ENCODE assay signal across 25 cellular contexts in genomic region chr3:134337511-134338200, GRCh38. TPM values are rescaled to one million over a fixed set of nuclear protein-coding genes. Genes with fewer than 3 reads are reported as not detected.
DNase-seq lines count a peak whose midpoint lies in the region; ATAC-seq and TF ChIP-seq lines count a peak whose summit lies in the region.
"Had no signal": no experiment of that assay in that cellular context is flagged by ENCODE, and none has a peak within 500 bp of the region (broad histone marks: within the 10 kb centered on the region; RNA-seq: fewer than 3 reads in every experiment).

No MANE protein-coding gene starts in this region.

- H3K4me1 Mint-ChIP-seq in Calu3 (ENCODE audit: low read depth, unreplicated experiment), result peaks cover 81% of the 10 kb centered on the region

- no peaks in the 10 kb centered on the region for H4K20me1 ChIP-seq in IMR-90 (ENCODE audit: insufficient read depth, low read length)
- H4K20me1 ChIP-seq: BLaER1 treated with 17β-estradiol and CSF1 and Interleukin-3, amounts not matched to agents 10 nM and 100 nM had no signal

- no peak overlapping the region; a peak in 1 of 4 replicates for H4K8ac ChIP-seq in IMR-90 (ENCODE audit: low read depth in 2 of 2, low read length in 2 of 2)

- no peak for TF ChIP-seq CTCF in Calu3 (IDR thresholded peaks at IDR 0.05; ENCODE audit: unreplicated experiment)
- TF ChIP-seq CTCF in IMR-90 (conservative IDR thresholded peaks at IDR 0.05; ENCODE audit: low read depth, low read length), result no peak

- peak overlapping the region; percentile 83 for H2AK5ac ChIP-seq in IMR-90 (ENCODE audit: low read depth, low read length)

- no peak for TF ChIP-seq POLR2A in IMR-90 (IDR thresholded peaks at IDR 0.05; ENCODE audit: low read depth, low read length)

- peak overlapping the region; percentile 51 for H4K91ac ChIP-seq in IMR-90 (ENCODE audit: insufficient read depth, low read depth, low read length)

- peaks cover 34% of the 10 kb centered on the region for H3K9me1 ChIP-seq in IMR-90 (ENCODE audit: insufficient read depth, low read length)

- peak overlapping the region; percentile 50 for H3K4ac ChIP-seq in IMR-90 (ENCODE audit: low read depth, low read length)

- peak overlapping the region; percentile 45 for H2AFZ ChIP-seq in IMR-90 (replicated peaks; ENCODE audit: low read length, poor library complexity)
- H2AFZ ChIP-seq: GM23248 had no signal

- no peaks in the 10 kb centered on the region for H3K27me3 ChIP-seq in IMR-90 (ENCODE audit: control insufficient read depth, insufficient read depth, low read length)
- H3K27me3 ChIP-seq: BLaER1 treated with 17β-estradiol and CSF1 and Interleukin-3, amounts not matched to agents 10 nM and 100 nM had no signal

- no peaks in the 10 kb centered on the region for H3K9me3 Mint-ChIP-seq in Calu3 (ENCODE audit: low read depth, unreplicated experiment)
- H3K9me3 Mint-ChIP-seq: activated CD8-positive, alpha-beta T cell treated with anti-CD3 and anti-CD28 coated beads for 36 hours; activated naive CD4-positive, alpha-beta T cell treated with anti-CD3 and anti-CD28 coated beads for 36 hours; T-helper 2 cell treated with Interferon-gamma antibody and Interleukin-4, amounts not matched to agents 5 μg/mL and 100 μg/mL, for 36 hours had no signal

- dilution Hi-C loops in IMR-90 (cut with HindIII; ENCODE audit: low sequenced_read_pairs, unreplicated experiment), result no loop called here

- no peak overlapping the region for H3K56ac ChIP-seq in IMR-90 (ENCODE audit: extremely low read depth, insufficient read depth, low read length)

- CTCF ChIA-PET in Calu3 (lab: Charles Lee) (no interaction called here), IMR-90 (lab: Yijun Ruan, JAX) (no interaction called here)

- in situ Hi-C loops in IMR-90 (cut with MboI; ENCODE audit: low sequenced_read_pairs), result no loop called here

- no peak overlapping the region for H3K4me3 Mint-ChIP-seq in Calu3 (ENCODE audit: low read depth, unreplicated experiment)
- H3K4me3 Mint-ChIP-seq: activated CD8-positive, alpha-beta T cell treated with anti-CD3 and anti-CD28 coated beads for 36 hours; activated naive CD4-positive, alpha-beta T cell treated with anti-CD3 and anti-CD28 coated beads for 36 hours; T-helper 2 cell treated with Interferon-gamma antibody and Interleukin-4, amounts not matched to agents 5 μg/mL and 100 μg/mL, for 36 hours had no signal

- H3K27me3 Mint-ChIP-seq in Calu3 (ENCODE audit: unreplicated experiment), result no peaks in the 10 kb centered on the region
- H3K27me3 Mint-ChIP-seq: activated CD8-positive, alpha-beta T cell treated with anti-CD3 and anti-CD28 coated beads for 36 hours had no signal

- WGBS in IMR-90 (ENCODE audit: extremely low coverage in 2 of 2, insufficient read length in 1 of 2), 2 experiments, result 100% methylated on average over 1 of the region's 3 CpGs; no CpG with 5 or more reads in 1 of the 2 experiments

- no peaks in the 10 kb centered on the region for H3K36me3 Mint-ChIP-seq in Calu3 (ENCODE audit: insufficient read depth, unreplicated experiment)

- H3K4me2 ChIP-seq in IMR-90 (ENCODE audit: low read depth, low read length), result no peak overlapping the region
- H3K4me2 ChIP-seq: BLaER1 treated with 17β-estradiol and CSF1 and Interleukin-3, amounts not matched to agents 10 nM and 100 nM had no signal

- TF ChIP-seq RAD21 in IMR-90 (IDR thresholded peaks at IDR 0.05; ENCODE audit: low read length), result no peak

- peaks cover 44% of the 10 kb centered on the region for H3K4me1 ChIP-seq in IMR-90 (ENCODE audit: control insufficient read depth, insufficient read depth, low read length)

- no peak overlapping the region for H3K4me3 ChIP-seq in IMR-90 (ENCODE audit: insufficient read depth, low read depth, low read length)
- H3K4me3 ChIP-seq: BLaER1 treated with 17β-estradiol and CSF1 and Interleukin-3, amounts not matched to agents 10 nM and 100 nM; GM23248 had no signal

- H3K9me3 ChIP-seq in IMR-90 (ENCODE audit: control insufficient read depth, insufficient read depth, low read length), result no peaks in the 10 kb centered on the region
- H3K9me3 ChIP-seq: BLaER1 treated with 17β-estradiol and CSF1 and Interleukin-3, amounts not matched to agents 10 nM and 100 nM had no signal

- intact Hi-C loops in Calu3 (cut with micrococcal nuclease; ENCODE audit: unreplicated experiment), result no loop called here
- intact Hi-C loops in IMR-90 (cut with micrococcal nuclease), result no loop called here
- intact Hi-C loops in posterior vena cava (cut with DNase I), result no loop called here

- 0 out of 2 replicates have a peak overlapping the region, but pooled peaks have one; percentile 14 for H3K14ac ChIP-seq in IMR-90 (replicated peaks; ENCODE audit: low read depth, low read length)

- H3K27ac Mint-ChIP-seq in Calu3 (ENCODE audit: unreplicated experiment), result peak overlapping the region; percentile 2
- H3K27ac Mint-ChIP-seq: activated CD8-positive, alpha-beta T cell treated with anti-CD3 and anti-CD28 coated beads for 36 hours; activated naive CD4-positive, alpha-beta T cell treated with anti-CD3 and anti-CD28 coated beads for 36 hours; T-helper 2 cell treated with Interferon-gamma antibody and Interleukin-4, amounts not matched to agents 5 μg/mL and 100 μg/mL, for 36 hours had no signal

- H3K27ac ChIP-seq in IMR-90 (ENCODE audit: insufficient read depth, low read length) (no peak overlapping the region), epithelial cell of prostate (peak overlapping the region; percentile 100)
- H3K27ac ChIP-seq: BLaER1 treated with 17β-estradiol and CSF1 and Interleukin-3, amounts not matched to agents 10 nM and 100 nM; GM23248 had no signal

- BruUV-seq in Calu3 (replicated peaks; lab: Mats Ljungman, UMichigan) (no TSS peak), IMR-90 (replicated peaks; lab: Mats Ljungman, UMichigan) (no TSS peak)

- peaks cover 0 to 22% of the 10 kb centered on the region in 2 experiments; a peak in 2 of 4 replicates for H3K79me1 ChIP-seq in IMR-90 (ENCODE audit: low read depth in 1 of 2, low read length in 2 of 2)

- H2AK9ac ChIP-seq in IMR-90 (replicated peaks; ENCODE audit: low read depth, low read length, poor library complexity), result peak overlapping the region; percentile 59

- H3K9ac ChIP-seq in IMR-90 (ENCODE audit: low read depth, low read length), result no peak overlapping the region
- H3K9ac ChIP-seq: BLaER1 treated with 17β-estradiol and CSF1 and Interleukin-3, amounts not matched to agents 10 nM and 100 nM; GM23248 had no signal

- peak overlapping the region; percentile 14; the same call in 1 of the 2 replicates for H2BK20ac ChIP-seq in IMR-90 (ENCODE audit: low read depth, low read length)

- no peak for ATAC-seq in IMR-90 (ENCODE audit: low read depth)
- ATAC-seq in GM21619 (IDR thresholded peaks at IDR 0.05; ENCODE audit: unreplicated experiment), result no peak
- ATAC-seq in HG03342 (IDR thresholded peaks at IDR 0.05; ENCODE audit: unreplicated experiment), result no peak
- ATAC-seq: activated CD8-positive, alpha-beta T cell treated with anti-CD3 and anti-CD28 coated beads for 36 hours; left lobe of liver; SK-N-SH treated with all-trans-retinoic acid at 6 μM for 48 hours had no signal

- H2BK15ac ChIP-seq in IMR-90 (ENCODE audit: low read depth, low read length), result peak overlapping the region; percentile 43; the same call in 1 of the 3 replicates

- POLR2A ChIA-PET in IMR-90 (lab: Charles Lee; ENCODE audit: unreplicated experiment), result interaction anchor here (0.6 kb wide), 1 partner anchor 22 kb away, joined by 3 read pairs; no protein-coding TSS in a partner anchor

- H4K5ac ChIP-seq in IMR-90 (ENCODE audit: low read depth, low read length), result 0 out of 2 replicates have a peak overlapping the region, but pooled peaks have one; percentile 15

- no peak for DNase-seq in Calu3
- DNase-seq in IMR-90, result no peak
- DNase-seq in epithelial cell of prostate (ENCODE audit: low read depth, low spot score), result no peak
- DNase-seq in posterior vena cava (ENCODE audit: low spot score), result peak; percentile 48
- no peak for DNase-seq in DMS153 treated with DMSO at 0.1 percent for 48 hours (lab: John Stamatoyannopoulos, UW; ENCODE audit: unreplicated experiment)
- no peak for DNase-seq in SIG-M5 (lab: John Stamatoyannopoulos, UW)
- DNase-seq: ACHN; activated CD8-positive, alpha-beta T cell treated with anti-CD3 and anti-CD28 coated beads for 36 hours; activated naive CD4-positive, alpha-beta T cell treated with anti-CD3 and anti-CD28 coated beads for 36 hours; activated T-cell treated with anti-CD3 and anti-CD28 coated beads, Interleukin-2, amount 50 U/mL, for 1 hour; cerebellar nuclear complex; effector CD4-positive, alpha-beta T cell; GM23248; NCI-H1048; NCI-H2029 treated with DMSO at 0.1 percent for 48 hours; NCI-H446 treated with DMSO at 0.1 percent for 48 hours; retina; stimulated activated CD4-positive, alpha-beta T cell treated with anti-CD3 and anti-CD28 coated beads, Interleukin-12 subunit alpha, Interleukin-12 subunit beta, amount 100 ng/mL, for 4 hours; substantia nigra had no signal

- no peaks in the 10 kb centered on the region for H3K36me3 ChIP-seq in IMR-90 (ENCODE audit: control insufficient read depth, insufficient read depth, low read length)
- H3K36me3 ChIP-seq: BLaER1 treated with 17β-estradiol and CSF1 and Interleukin-3, amounts not matched to agents 10 nM and 100 nM had no signal

- peak overlapping the region; percentile 61 for H2BK120ac ChIP-seq in IMR-90 (ENCODE audit: low read depth, low read length)

- peak overlapping the region; percentile 14 for H2BK5ac ChIP-seq in IMR-90 (ENCODE audit: low read depth, low read length, poor library complexity, severe bottlenecking)

- no peak overlapping the region for H3K23ac ChIP-seq in IMR-90 (ENCODE audit: low read depth, low read length)

- H3K18ac ChIP-seq in IMR-90 (ENCODE audit: low read depth, low read length), result 0 out of 2 replicates have a peak overlapping the region, but pooled peaks have one; percentile 36

TF ChIP-seq in IMR-90, 13 proteins besides CTCF, POLR2A, EP300 and RAD21:
- TF ChIP-seq FOS (IDR thresholded peaks at IDR 0.05; ENCODE audit: low read depth, low read length) (no peak), RCOR1 (IDR thresholded peaks at IDR 0.05; ENCODE audit: insufficient replicate concordance, low read length) (no peak)
TF ChIP-seq in IMR-90: peak in this region for 0.

RNA-seq across cellular contexts. Expression of gene AMOTL2, which starts 36.6 kb away (rescaled TPM):
- 140 and 153 TPM in 2 replicates for total RNA-seq in Calu3 (2022)
- 162 and 172 TPM in 2 replicates for total RNA-seq in IMR-90 (2012; rRNA removed)
- 176 and 230 TPM in 2 replicates for polyA plus RNA-seq in IMR-90 (2012; rRNA removed)
- polyA plus RNA-seq in IMR-90 (2012; cell fraction: cytosol; rRNA removed), result 168 and 220 TPM in 2 replicates
- polyA plus RNA-seq in IMR-90 (2012; cell fraction: nucleus; rRNA removed; ENCODE audit: low replicate concordance), result 530 and 567 TPM in 2 replicates
- total RNA-seq in posterior vena cava, result 10 to 100 TPM; 49.9 to 56.5 TPM
- total RNA-seq: activated CD8-positive, alpha-beta T cell treated with anti-CD3 and anti-CD28 coated beads for 36 hours had no signal
